ENCODE assay signal across 1 cellular context in genomic region chr5:61504143-61504542, GRCh38.
TF ChIP-seq lines count a peak whose summit lies in the region.

No MANE protein-coding gene starts in this region.

TF ChIP-seq in HepG2, 621 proteins besides CTCF, POLR2A, EP300 and RAD21 (continued from another document):
- no peak for TF ChIP-seq ZNF790 (CRISPR knock-in tag; IDR thresholded peaks at IDR 0.05; ENCODE audit: borderline replicate concordance)
- TF ChIP-seq ZNF530 (CRISPR knock-in tag; IDR thresholded peaks at IDR 0.05; ENCODE audit: low read depth), result no peak
- TF ChIP-seq FOXK1 (CRISPR knock-in tag; IDR thresholded peaks at IDR 0.05; ENCODE audit: borderline replicate concordance, low read depth), result no peak
- no peak for TF ChIP-seq RFXAP (CRISPR knock-in tag; IDR thresholded peaks at IDR 0.05; ENCODE audit: borderline replicate concordance)
- no peak for TF ChIP-seq ZNF839 (CRISPR knock-in tag; IDR thresholded peaks at IDR 0.05; ENCODE audit: borderline replicate concordance)
- TF ChIP-seq ZNF616 (CRISPR knock-in tag; IDR thresholded peaks at IDR 0.05; ENCODE audit: low read depth), result no peak
- TF ChIP-seq ZNF382 (CRISPR knock-in tag; IDR thresholded peaks at IDR 0.05; ENCODE audit: borderline replicate concordance), result no peak
- TF ChIP-seq PTBP1 (IDR thresholded peaks at IDR 0.05; ENCODE audit: low read depth, low read length, poor library complexity, severe bottlenecking), result no peak
- no peak for TF ChIP-seq NR2C2 (CRISPR knock-in tag; IDR thresholded peaks at IDR 0.05; ENCODE audit: borderline replicate concordance)
- no peak for TF ChIP-seq SOX13 (IDR thresholded peaks at IDR 0.05)
- no peak for TF ChIP-seq SOX13 (CRISPR knock-in tag; conservative IDR thresholded peaks at IDR 0.05 in 1 of 2, IDR thresholded peaks at IDR 0.05 in 1 of 2)
- no peak for TF ChIP-seq SPEN (CRISPR knock-in tag; IDR thresholded peaks at IDR 0.05; ENCODE audit: low read depth)
